In the genomic region with DNA sequence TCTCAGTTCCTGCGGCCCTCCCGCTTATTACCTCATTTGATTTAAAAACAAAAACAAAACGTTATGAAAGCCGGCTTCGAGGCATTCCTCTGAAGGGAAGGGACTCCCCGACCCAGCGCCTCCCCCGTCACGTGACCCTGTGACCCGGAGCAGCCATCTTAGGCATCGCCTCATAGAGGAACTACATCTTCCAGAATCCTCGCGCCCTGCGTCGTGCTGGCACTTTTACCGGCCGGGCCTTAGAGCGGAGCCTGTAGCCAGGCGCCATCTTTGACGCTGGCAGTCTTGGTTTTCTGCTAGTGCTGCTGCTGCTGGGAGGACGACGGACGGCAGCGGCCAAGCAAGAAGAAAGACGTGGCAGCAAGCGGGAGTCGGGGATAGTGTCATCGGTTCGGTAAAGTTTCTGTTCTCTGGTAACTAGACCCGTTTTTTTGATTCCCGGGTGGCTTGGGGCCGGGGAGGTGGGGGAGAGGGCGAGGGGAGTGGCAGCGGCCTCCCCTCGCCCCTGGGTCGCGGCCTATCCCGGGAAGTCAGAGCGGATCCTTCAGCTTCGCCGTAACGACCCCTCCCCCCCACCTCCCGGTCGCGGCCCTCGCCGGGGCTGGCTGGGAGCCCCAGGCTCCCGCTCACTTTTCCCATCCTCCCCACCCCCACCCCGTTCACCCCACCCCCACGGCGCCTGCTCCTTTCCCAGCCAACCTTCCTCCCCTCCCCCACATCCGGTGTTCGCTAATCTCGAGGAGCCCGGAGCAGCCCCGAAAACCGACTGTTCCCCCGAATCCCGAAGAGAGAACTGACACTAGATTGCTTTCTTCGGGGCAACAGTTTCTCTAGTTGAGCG, we compare ENCODE assay signal across 8 cellular contexts. TPM values are rescaled to one million over a fixed set of nuclear protein-coding genes. Genes with fewer than 3 reads are reported as not detected.
DNase-seq lines count a peak whose midpoint lies in the region; ATAC-seq and TF ChIP-seq lines count a peak whose summit lies in the region.

A gene with protein sequence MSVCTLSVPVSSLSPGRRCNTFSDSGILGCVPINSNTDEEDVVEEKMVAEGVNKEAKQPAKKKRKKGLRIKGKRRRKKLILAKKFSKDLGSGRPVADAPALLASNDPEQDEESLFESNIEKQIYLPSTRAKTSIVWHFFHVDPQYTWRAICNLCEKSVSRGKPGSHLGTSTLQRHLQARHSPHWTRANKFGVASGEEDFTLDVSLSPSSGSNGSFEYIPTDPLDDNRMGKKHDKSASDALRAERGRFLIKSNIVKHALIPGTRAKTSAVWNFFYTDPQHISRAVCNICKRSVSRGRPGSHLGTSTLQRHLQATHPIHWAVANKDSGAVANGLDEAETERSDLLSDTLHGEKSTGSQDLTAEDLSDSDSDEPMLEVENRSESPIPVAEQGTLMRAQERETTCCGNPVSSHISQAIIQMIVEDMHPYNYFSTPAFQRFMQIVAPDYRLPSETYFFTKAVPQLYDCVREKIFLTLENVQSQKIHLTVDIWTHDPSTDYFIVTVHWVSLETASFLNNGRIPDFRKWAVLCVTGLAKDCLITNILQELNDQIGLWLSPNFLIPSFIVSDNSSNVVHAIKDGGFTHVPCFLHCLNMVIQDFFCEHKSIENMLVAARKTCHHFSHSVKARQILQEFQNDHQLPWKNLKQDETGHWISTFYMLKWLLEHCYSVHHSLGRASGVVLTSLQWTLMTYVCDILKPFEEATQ (N-terminal part only) (plus strand): TSS at position 242 of the 841 bp plus-strand sequence. CDS start 1,900 bp downstream, outside the sequence.
A gene (plus strand): TSS at position 242 of the 841 bp plus-strand sequence. CDS start 21,448 bp downstream, outside the sequence.

- CTCF ChIA-PET in CD4-positive, alpha-beta memory T cell (lab: Charles Lee; ENCODE audit: partially characterized antibody) = no interaction called here

- peaks cover 0 to 2% (median 0%) of the 10 kb centered on the region in 8 donors for H3K9me3 Mint-ChIP-seq in CD4-positive, alpha-beta memory T cell

- ATAC-seq in GM19467 (IDR thresholded peaks at IDR 0.05; ENCODE audit: unreplicated experiment) (peak; percentile 98), lung (ENCODE audit: insufficient read depth, low FRiP score) (peak; percentile 98)

- peak within 1 kb of the TSS; percentile 86 to 99 (median 98) for H3K27ac Mint-ChIP-seq in CD4-positive, alpha-beta memory T cell

- H3K27me3 ChIP-seq in CD4-positive, alpha-beta memory T cell (ENCODE audit: insufficient read depth, low read length) = no peaks in the 10 kb centered on the region
- H3K27me3 ChIP-seq in lung (ENCODE audit: control insufficient read depth, insufficient read depth) = no peaks in the 10 kb centered on the region

- no peaks in the 10 kb centered on the region for H3K27me3 Mint-ChIP-seq in CD4-positive, alpha-beta memory T cell

- H3K27ac ChIP-seq in CD4-positive, alpha-beta memory T cell (ENCODE audit: low read depth, low read length) = peak within 1 kb of the TSS; percentile 81
- H3K27ac ChIP-seq in lung (ENCODE audit: low read depth in 1 of 2, low read length in 1 of 2) = peak within 1 kb of the TSS; percentile 89 to 96

- H3K4me1 ChIP-seq in CD4-positive, alpha-beta memory T cell (ENCODE audit: insufficient read depth, low read length) = peaks cover 50% of the 10 kb centered on the region
- peaks cover 0 to 36% of the 10 kb centered on the region in 2 donors for H3K4me1 ChIP-seq in lung (ENCODE audit: control insufficient read depth in 2 of 2, insufficient read depth in 2 of 2, low read length in 2 of 2)

- WGBS in lung, 2 donors = 0% methylated on average over 55 to 61 of the region's 61 CpGs

- peak within 1 kb of the TSS; percentile 72 to 74 for H3K4me3 ChIP-seq in CD4-positive, alpha-beta memory T cell (ENCODE audit: low read length in 2 of 2)
- peak within 1 kb of the TSS; percentile 81 for H3K4me3 ChIP-seq in lung

- H3K36me3 Mint-ChIP-seq in CD4-positive, alpha-beta memory T cell = peaks cover 18 to 42% of the 10 kb centered on the region in 2 donors

- H3K4me3 Mint-ChIP-seq in CD4-positive, alpha-beta memory T cell = peak within 1 kb of the TSS; percentile 91 to 99 (median 97)

- peak; percentile 96 to 100 (median 98) for DNase-seq in CD4-positive, alpha-beta memory T cell
- peak; percentile 92 for DNase-seq in HS-27A (ENCODE audit: low read depth)
- peak; percentile 93 for DNase-seq in NK-92 (lab: John Stamatoyannopoulos, UW; ENCODE audit: unreplicated experiment)
- peak; percentile 96 to 97 for DNase-seq in activated CD8-positive, alpha-beta memory T cell treated with anti-CD3 and anti-CD28 coated beads for 1 hour (ENCODE audit: extremely low read depth in 1 of 2, low read depth in 1 of 2)
- DNase-seq in effector CD4-positive, alpha-beta T cell = peak; percentile 100
- DNase-seq in lung (ENCODE audit: low spot score) = peak; percentile 100
- peak; percentile 86 to 98 (median 95) for DNase-seq in stimulated activated CD4-positive, alpha-beta T cell treated with anti-CD3 and anti-CD28 coated beads, TNF-alpha, amount 100 ng/mL, for 4 hours (ENCODE audit: low read depth in 3 of 3)

- intact Hi-C loops in CD4-positive, alpha-beta memory T cell (cut with micrococcal nuclease) = loop anchor here (1.0 to 10.0 kb wide), 6 partner anchors 30 to 1448 kb away; a partner anchor contains a TSS

- H3K36me3 ChIP-seq in CD4-positive, alpha-beta memory T cell (ENCODE audit: insufficient read depth, low read length) = peaks cover 13% of the 10 kb centered on the region
- H3K36me3 ChIP-seq in lung (ENCODE audit: control insufficient read depth in 2 of 2, insufficient read depth in 2 of 2, low read length in 2 of 2) = no peaks in the 10 kb centered on the region

- TF ChIP-seq CTCF in lung (IDR thresholded peaks at IDR 0.05; ENCODE audit: control extremely low read depth, extremely low read depth) = no peak

- POLR2A ChIA-PET in CD4-positive, alpha-beta memory T cell (lab: Charles Lee; ENCODE audit: partially characterized antibody) = interaction anchor here (0.6 to 1.8 kb wide), 2 partner anchors 14 to 30 kb away, joined by 3 to 12 read pairs; a partner anchor contains a TSS

- peaks cover 35 to 57% (median 48%) of the 10 kb centered on the region in 4 donors for H3K4me1 Mint-ChIP-seq in CD4-positive, alpha-beta memory T cell

- no peaks in the 10 kb centered on the region for H3K9me3 ChIP-seq in CD4-positive, alpha-beta memory T cell (ENCODE audit: control insufficient read depth in 1 of 2, low read length in 2 of 2)
- no peaks in the 10 kb centered on the region for H3K9me3 ChIP-seq in lung (ENCODE audit: control insufficient read depth in 2 of 2, insufficient read depth in 1 of 2, low read length in 1 of 2)

RNA-seq across cellular contexts. Expression of the first gene that starts in this region (rescaled TPM):
- 10 to 100 TPM; 26.5 to 29.3 TPM for total RNA-seq in CD4-positive, alpha-beta memory T cell
- polyA plus RNA-seq in CD4-positive, alpha-beta memory T cell = under 1 TPM; 0.29 to 0.40 TPM
- 10 to 100 TPM; 21.8 to 27.1 TPM for total RNA-seq in lung
- 1 to 10 TPM; 1.4 to 2.0 TPM for polyA plus RNA-seq in lung

RNA-seq across cellular contexts. Expression of the second gene that starts in this region (rescaled TPM):
- total RNA-seq in CD4-positive, alpha-beta memory T cell = 100 to 1,000 TPM; 132 to 141 TPM
- 10 to 100 TPM; 50.9 to 55.0 TPM for polyA plus RNA-seq in CD4-positive, alpha-beta memory T cell
- 100 to 1,000 TPM in 1 of 2 donors, 10 to 100 TPM in 1; 51.6 to 148 TPM for total RNA-seq in lung
- polyA plus RNA-seq in lung = 10 to 100 TPM; 34.9 to 41.2 TPM

Comparison
In these comparisons a context has a peak if more than half of its experiments do, and no peak if none do; other contexts are left out.
1. Peak in every context shown above with its lines: DNase-seq, ATAC-seq, H3K4me3 ChIP-seq and H3K27ac ChIP-seq.